ENCODE assay signal across 8 cellular contexts in the genomic region with DNA sequence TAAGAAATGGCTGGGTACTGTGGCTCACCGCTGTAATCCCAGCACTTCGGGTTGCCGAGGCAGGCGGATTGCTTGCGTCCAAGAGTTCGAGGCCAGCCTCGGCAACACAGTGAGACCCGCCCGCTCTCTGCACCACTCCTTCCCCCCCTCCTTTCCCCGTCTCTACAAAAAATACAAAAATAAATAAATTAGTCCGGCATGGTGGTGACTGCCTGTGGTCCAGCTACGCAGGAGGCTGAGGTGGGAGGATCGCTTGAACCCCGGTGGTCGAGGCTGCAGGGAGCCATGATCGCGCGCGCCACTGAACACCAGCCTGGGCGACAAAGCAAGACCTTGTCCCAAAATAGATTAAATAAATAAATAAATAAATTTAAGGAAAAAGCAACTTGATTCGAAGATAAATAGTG. TPM values are rescaled to one million over a fixed set of nuclear protein-coding genes. Genes with fewer than 3 reads are reported as not detected.
DNase-seq lines count a peak whose midpoint lies in the region; ATAC-seq, FAIRE-seq and TF ChIP-seq lines count a peak whose summit lies in the region.

No MANE protein-coding gene starts in this region.

- POLR2A ChIA-PET in activated CD4-positive, alpha-beta memory T cell treated with anti-CD3 and anti-CD28 coated beads for 36 hours (lab: Charles Lee) = interaction anchor here (0.8 to 1.8 kb wide), 3 partner anchors 15 to 212 kb away, joined by 3 to 10 read pairs (median 4); a partner anchor contains a TSS
- POLR2A ChIA-PET in GM10248 (lab: Yijun Ruan, JAX) = interaction anchor here (1.0 to 1.1 kb wide), 2 partner anchors 9 to 19 kb away, joined by 3 to 16 read pairs; a partner anchor contains a TSS

- intact Hi-C loops in activated CD4-positive, alpha-beta memory T cell treated with anti-CD3 and anti-CD28 coated beads for 36 hours (cut with micrococcal nuclease) = no loop called here

- peak overlapping the region; percentile 22; the same call in 1 of the 2 replicates for H3K4me3 ChIP-seq in iPS-20b (ENCODE audit: low read length)
- peak overlapping the region; percentile 100 for H3K4me3 ChIP-seq in thoracic aorta

- no peak overlapping the region for H3K9ac ChIP-seq in iPS-20b (ENCODE audit: low read depth, low read length)

- CTCF ChIA-PET in activated CD8-positive, alpha-beta memory T cell treated with anti-CD3 and anti-CD28 coated beads, Interleukin-2, amount 10 ng/mL, durations not matched to agents 7 days and 5 days (lab: Charles Lee) = interaction anchor here (0.7 to 4.4 kb wide), 6 partner anchors 10 to 227 kb away, joined by 3 to 21 read pairs (median 6); no protein-coding TSS in a partner anchor
- CTCF ChIA-PET in activated CD4-positive, alpha-beta memory T cell treated with anti-CD3 and anti-CD28 coated beads for 36 hours (lab: Charles Lee) = interaction anchor here (0.6 to 5.0 kb wide), 11 partner anchors 10 to 551 kb away, joined by 3 to 30 read pairs (median 3); a partner anchor contains a TSS
- CTCF ChIA-PET in GM10248 (lab: Yijun Ruan, JAX) = interaction anchor here (1.1 to 5.2 kb wide), 7 partner anchors 10 to 233 kb away, joined by 4 to 25 read pairs (median 9); a partner anchor contains a TSS

- H3K27ac Mint-ChIP-seq in activated CD8-positive, alpha-beta memory T cell treated with anti-CD3 and anti-CD28 coated beads, Interleukin-2, amount 10 ng/mL, durations not matched to agents 7 days and 5 days = peak overlapping the region; percentile 75
- no peak overlapping the region for H3K27ac Mint-ChIP-seq in activated CD4-positive, alpha-beta memory T cell treated with anti-CD3 and anti-CD28 coated beads for 36 hours

- no peak for FAIRE-seq in HTR-8/SVneo (lab: Jason Lieb, UNC)

- TF ChIP-seq CTCF in thoracic aorta (IDR thresholded peaks at IDR 0.05) (no peak), GM10248 (IDR thresholded peaks at IDR 0.05; ENCODE audit: control extremely low read depth, extremely low read depth, low read depth, missing control alignments) (no peak)

- H3K36me3 ChIP-seq in iPS-20b (ENCODE audit: insufficient read depth, low read depth, low read length) (peaks cover 17% of the 10 kb centered on the region), thoracic aorta (peaks cover 3% of the 10 kb centered on the region)

- DNase-seq in activated CD8-positive, alpha-beta memory T cell treated with anti-CD3 and anti-CD28 coated beads, Interleukin-2, amount 10 ng/mL, durations not matched to agents 7 days and 5 days = no peak
- no peak for DNase-seq in activated CD8-positive, alpha-beta memory T cell treated with anti-CD3 and anti-CD28 coated beads, Interleukin-2, amount 50 U/mL, for 4 hours
- no peak for DNase-seq in activated CD4-positive, alpha-beta memory T cell treated with anti-CD3 and anti-CD28 coated beads for 36 hours
- DNase-seq in thoracic aorta (ENCODE audit: low spot score) (no peak), GM10248 (ENCODE audit: extremely low spot score) (no peak), HTR-8/SVneo (ENCODE audit: insufficient read length, low spot score) (no peak)
- DNase-seq in stimulated activated CD4-positive, alpha-beta T cell treated with anti-CD3 and anti-CD28 coated beads, Interleukin-4, amount 100 ng/mL, for 4 hours = no peak

- ATAC-seq in activated CD8-positive, alpha-beta memory T cell treated with anti-CD3 and anti-CD28 coated beads, Interleukin-2, amount 10 ng/mL, durations not matched to agents 7 days and 5 days = no peak
- peak; percentile 6 for ATAC-seq in thoracic aorta (ENCODE audit: insufficient number of reproducible peaks, low FRiP score, low read depth)

- H3K9me3 ChIP-seq in iPS-20b (ENCODE audit: insufficient read depth, low read depth, low read length) (no peaks in the 10 kb centered on the region), thoracic aorta (no peaks in the 10 kb centered on the region)

- peak overlapping the region; percentile 94 for H3K4me3 Mint-ChIP-seq in activated CD8-positive, alpha-beta memory T cell treated with anti-CD3 and anti-CD28 coated beads, Interleukin-2, amount 10 ng/mL, durations not matched to agents 7 days and 5 days
- H3K4me3 Mint-ChIP-seq in activated CD4-positive, alpha-beta memory T cell treated with anti-CD3 and anti-CD28 coated beads for 36 hours = peak overlapping the region; percentile 93

- no peak overlapping the region for H3K27ac ChIP-seq in iPS-20b (ENCODE audit: low read length)
- H3K27ac ChIP-seq in thoracic aorta = peak overlapping the region; percentile 41 to 46

- peaks cover 43% of the 10 kb centered on the region for H3K4me1 Mint-ChIP-seq in activated CD8-positive, alpha-beta memory T cell treated with anti-CD3 and anti-CD28 coated beads, Interleukin-2, amount 10 ng/mL, durations not matched to agents 7 days and 5 days
- peaks cover 31% of the 10 kb centered on the region for H3K4me1 Mint-ChIP-seq in activated CD4-positive, alpha-beta memory T cell treated with anti-CD3 and anti-CD28 coated beads for 36 hours (ENCODE audit: low read depth)

- H3K9me3 Mint-ChIP-seq in activated CD8-positive, alpha-beta memory T cell treated with anti-CD3 and anti-CD28 coated beads, Interleukin-2, amount 10 ng/mL, durations not matched to agents 7 days and 5 days (ENCODE audit: low read depth) = no peaks in the 10 kb centered on the region
- no peaks in the 10 kb centered on the region for H3K9me3 Mint-ChIP-seq in activated CD4-positive, alpha-beta memory T cell treated with anti-CD3 and anti-CD28 coated beads for 36 hours

- no peaks in the 10 kb centered on the region for H3K27me3 ChIP-seq in iPS-20b (ENCODE audit: insufficient read depth, low read length)
- H3K27me3 ChIP-seq in thoracic aorta (replicated peaks; ENCODE audit: insufficient read depth) = no peaks in the 10 kb centered on the region

- H3K36me3 Mint-ChIP-seq in activated CD8-positive, alpha-beta memory T cell treated with anti-CD3 and anti-CD28 coated beads, Interleukin-2, amount 10 ng/mL, durations not matched to agents 7 days and 5 days = peaks cover 10% of the 10 kb centered on the region
- H3K36me3 Mint-ChIP-seq in activated CD4-positive, alpha-beta memory T cell treated with anti-CD3 and anti-CD28 coated beads for 36 hours = peaks cover 12% of the 10 kb centered on the region

- no peaks in the 10 kb centered on the region for H3K27me3 Mint-ChIP-seq in activated CD8-positive, alpha-beta memory T cell treated with anti-CD3 and anti-CD28 coated beads, Interleukin-2, amount 10 ng/mL, durations not matched to agents 7 days and 5 days
- no peaks in the 10 kb centered on the region for H3K27me3 Mint-ChIP-seq in activated CD4-positive, alpha-beta memory T cell treated with anti-CD3 and anti-CD28 coated beads for 36 hours

- H3K4me1 ChIP-seq in iPS-20b (ENCODE audit: insufficient read depth, low read length) = peaks cover 13% of the 10 kb centered on the region; the same call in 1 of the 2 replicates
- peaks cover 27 to 32% of the 10 kb centered on the region in 2 donors for H3K4me1 ChIP-seq in thoracic aorta (ENCODE audit: control insufficient read depth in 1 of 2, low read depth in 2 of 2)

RNA-seq across cellular contexts. Expression of a gene that starts 0.4 kb away (rescaled TPM):
- total RNA-seq in activated CD8-positive, alpha-beta memory T cell treated with anti-CD3 and anti-CD28 coated beads, Interleukin-2, amount 10 ng/mL, durations not matched to agents 7 days and 5 days = 10 to 100 TPM; 65.2 to 74.4 TPM
- 10 to 100 TPM; 72.1 to 72.4 TPM for total RNA-seq in activated CD4-positive, alpha-beta memory T cell treated with anti-CD3 and anti-CD28 coated beads for 36 hours
- 100 to 1,000 TPM in 1 of 2 donors, 10 to 100 TPM in 1; 82.4 to 128 TPM for total RNA-seq in thoracic aorta

RNA-seq across cellular contexts. Expression of a gene that starts 20.4 kb away (rescaled TPM):
- 10 to 100 TPM; 10.2 to 11.1 TPM for total RNA-seq in activated CD8-positive, alpha-beta memory T cell treated with anti-CD3 and anti-CD28 coated beads, Interleukin-2, amount 10 ng/mL, durations not matched to agents 7 days and 5 days
- 1 to 10 TPM; 7.9 to 8.6 TPM for total RNA-seq in activated CD4-positive, alpha-beta memory T cell treated with anti-CD3 and anti-CD28 coated beads for 36 hours
- total RNA-seq in thoracic aorta = 1 to 10 TPM; 3.9 to 7.3 TPM

RNA-seq across cellular contexts. Expression of a gene that starts 47.0 kb away (rescaled TPM):
- under 1 TPM; 0.21 to 0.61 TPM for total RNA-seq in activated CD8-positive, alpha-beta memory T cell treated with anti-CD3 and anti-CD28 coated beads, Interleukin-2, amount 10 ng/mL, durations not matched to agents 7 days and 5 days
- total RNA-seq in activated CD4-positive, alpha-beta memory T cell treated with anti-CD3 and anti-CD28 coated beads for 36 hours = under 1 TPM in 1 of 2 experiments, not detected in 1; 0.27 TPM
- total RNA-seq in thoracic aorta = 10 to 100 TPM; 13.0 to 19.1 TPM

Comparison
In these comparisons a context has a peak if more than half of its experiments do, and no peak if none do; other contexts are left out.
1. RNA of a gene that starts 47.0 kb away (total RNA-seq): 13.0 to 19.1 TPM in thoracic aorta; 0.21 to 0.61 TPM in activated CD8-positive, alpha-beta memory T cell treated with anti-CD3 and anti-CD28 coated beads, Interleukin-2, amount 10 ng/mL, durations not matched to agents 7 days and 5 days and 0.27 TPM in activated CD4-positive, alpha-beta memory T cell treated with anti-CD3 and anti-CD28 coated beads for 36 hours; every median in the first group is over 4 times any median in the second.